In the genomic region with DNA sequence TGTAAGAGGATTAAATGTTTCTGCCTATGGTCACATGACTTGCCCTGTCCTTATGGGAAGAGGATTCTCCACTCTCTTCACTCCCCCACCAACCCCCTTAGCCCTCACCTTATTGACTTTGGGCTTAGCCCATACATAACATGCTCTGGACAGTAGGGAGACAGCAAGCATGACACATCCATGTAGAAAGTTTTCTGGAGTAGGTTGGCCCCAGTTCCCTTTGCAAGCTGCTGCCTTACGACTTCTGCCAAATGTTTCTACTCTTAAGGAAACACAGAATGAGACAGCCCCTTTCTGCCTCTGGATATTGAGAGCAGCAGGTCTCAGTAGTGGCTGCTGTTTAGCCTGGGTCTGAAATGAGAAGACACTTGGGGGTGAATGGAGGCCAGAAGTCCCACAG, we compare ENCODE assay signal across 25 cellular contexts.
DNase-seq lines count a peak whose midpoint lies in the region; ATAC-seq and TF ChIP-seq lines count a peak whose summit lies in the region.
"Had no signal": no experiment of that assay in that cellular context is flagged by ENCODE, and none has a peak within 500 bp of the region (broad histone marks: within the 10 kb centered on the region; RNA-seq: fewer than 3 reads in every experiment).

No MANE protein-coding gene starts in this region.

- peak; percentile 23 to 58 for ATAC-seq in left cardiac atrium
- no peak for ATAC-seq in Right ventricle myocardium inferior
- ATAC-seq in sciatic nerve, result peak; percentile 62
- ATAC-seq in GM21367 (IDR thresholded peaks at IDR 0.05; ENCODE audit: unreplicated experiment), result no peak
- ATAC-seq in HG03460 (IDR thresholded peaks at IDR 0.05; ENCODE audit: unreplicated experiment), result no peak

- DNase-seq in left cardiac atrium (no peak), Right ventricle myocardium inferior (ENCODE audit: missing footprints) (no peak), fibroblast of the aortic adventitia (ENCODE audit: low read depth) (peak; percentile 51), sciatic nerve (ENCODE audit: low spot score) (no peak), germinal center (ENCODE audit: low spot score) (no peak)
- DNase-seq: AML-193; CD4-positive, alpha-beta T cell; DMS53; GOT3; HFFc6; Karpas-422; NCI-H1092 treated with DMSO at 0.1 percent for 48 hours; NCI-H1436; NCI-H187; NCI-H2081 treated with DMSO at 0.1 percent for 48 hours; NCI-H2171; NCI-H226; NCI-H510A; NCI-H69; RPMI8226; SHP77 treated with DMSO at 0.1 percent for 48 hours had no signal

- H3K4me3 ChIP-seq in fibroblast of the aortic adventitia (ENCODE audit: low read depth, low read length), result no peak overlapping the region
- H3K4me3 ChIP-seq: BLaER1 treated with 17β-estradiol and CSF1 and Interleukin-3, amounts not matched to agents 10 nM and 100 nM; HAP-1 had no signal

- intact Hi-C loops in left cardiac atrium (cut with DNase I), result no loop called here
- intact Hi-C loops in Right ventricle myocardium inferior (cut with DNase I), result no loop called here
- intact Hi-C loops in sciatic nerve (cut with DNase I), result no loop called here

- no peak for TF ChIP-seq CTCF in fibroblast of the aortic adventitia (IDR thresholded peaks at IDR 0.05; ENCODE audit: insufficient read depth, low read length)

Comparison
In these comparisons a context has a peak if more than half of its experiments do, and no peak if none do; other contexts are left out.
1. ATAC-seq: peak in left cardiac atrium (2 of 2) and sciatic nerve (single experiment); none in Right ventricle myocardium inferior (single experiment), GM21367 (single experiment) and HG03460 (single experiment).